ENCODE assay signal across 1 cellular context in the genomic region with DNA sequence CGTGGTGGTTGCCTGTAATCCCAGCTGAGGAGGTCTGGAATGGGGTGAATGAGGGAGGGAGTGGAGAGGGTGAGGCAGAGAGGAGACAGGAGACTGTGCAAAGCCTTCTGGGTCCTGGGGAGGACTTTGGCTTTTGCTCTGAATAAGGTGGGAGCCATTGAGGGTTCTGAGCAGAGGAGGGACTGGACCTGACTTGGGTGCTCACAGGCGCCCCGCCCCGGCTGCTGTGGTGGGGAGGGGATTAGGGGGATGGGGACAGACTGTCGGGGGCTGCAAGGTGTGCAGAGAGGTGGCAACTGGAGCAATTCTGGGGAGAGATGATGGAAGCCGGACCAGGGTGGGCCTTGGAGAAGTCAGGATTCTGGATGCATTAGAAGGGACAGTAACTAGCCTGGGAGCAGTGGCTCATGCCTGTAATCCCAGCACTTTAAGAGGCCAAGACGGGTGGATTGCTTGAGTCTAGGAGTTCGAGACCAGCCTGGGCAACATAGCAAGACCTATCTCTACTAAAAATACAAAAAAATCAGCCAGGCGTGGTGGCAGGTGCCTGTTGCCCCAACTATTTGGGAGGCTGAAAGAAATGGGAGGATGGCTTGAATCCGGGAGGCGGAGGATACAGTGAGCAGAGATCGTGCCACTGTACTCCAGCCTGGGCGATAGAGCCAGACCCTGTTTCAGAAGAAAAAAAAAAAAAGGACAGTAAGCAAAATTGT.
TF ChIP-seq lines count a peak whose summit lies in the region.

No MANE protein-coding gene starts in this region.

TF ChIP-seq in endothelial cell of umbilical vein, 7 proteins besides CTCF, POLR2A, EP300 and RAD21:
- TF ChIP-seq JUN (IDR thresholded peaks at IDR 0.05; ENCODE audit: borderline replicate concordance, insufficient read depth, insufficient read length, low read depth) (no peak), GATA2 (IDR thresholded peaks at IDR 0.05; ENCODE audit: insufficient read depth, insufficient read length, low read depth, low read length) (no peak), MYC (IDR thresholded peaks at IDR 0.05; ENCODE audit: low read depth, low read length) (no peak), POLR2AphosphoS5 (IDR thresholded peaks at IDR 0.05; ENCODE audit: insufficient read depth, low read depth, low read length) (no peak), FOS (IDR thresholded peaks at IDR 0.05; ENCODE audit: borderline replicate concordance, insufficient read depth, low read length) (no peak), EZH2 (IDR thresholded peaks at IDR 0.05; ENCODE audit: borderline replicate concordance, low read depth, low read length, severe bottlenecking) (no peak), MAX (IDR thresholded peaks at IDR 0.05; ENCODE audit: insufficient read depth, insufficient read length) (no peak)
